ENCODE assay signal across 8 cellular contexts in the genomic region with DNA sequence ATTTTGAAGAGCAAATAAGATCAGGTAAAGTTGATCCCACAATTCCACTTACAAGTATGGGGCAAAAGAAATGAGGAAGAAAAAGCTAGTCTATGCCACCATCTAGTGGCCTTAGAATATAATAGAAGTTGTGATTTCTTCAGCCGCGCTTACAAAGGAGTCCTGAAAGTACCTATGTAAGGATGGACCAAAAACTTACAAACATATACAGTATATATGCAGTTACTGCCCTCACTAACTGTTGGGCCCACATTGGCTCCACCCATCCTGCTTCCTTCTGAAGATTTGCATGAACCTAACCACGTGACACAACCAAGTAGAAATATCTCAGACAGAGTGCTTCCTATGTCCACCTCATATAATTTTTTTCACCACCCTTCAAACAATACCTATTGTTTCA. TPM values are rescaled to one million over a fixed set of nuclear protein-coding genes. Genes with fewer than 3 reads are reported as not detected.
DNase-seq lines count a peak whose midpoint lies in the region; ATAC-seq, FAIRE-seq and TF ChIP-seq lines count a peak whose summit lies in the region.

No MANE protein-coding gene starts in this region.

- FAIRE-seq in G401.6 (lab: Jason Lieb, UNC) = peak; percentile 91

- in situ Hi-C loops in astrocyte of the cerebellum (cut with HindIII; ENCODE audit: low sequenced_read_pairs) = no loop called here

- peak; percentile 81 for DNase-seq in NCI-H510A treated with DMSO at 0.1 percent for 48 hours (lab: John Stamatoyannopoulos, UW)
- peak; percentile 31 for DNase-seq in astrocyte of the cerebellum (ENCODE audit: low read depth)
- no peak for DNase-seq in left lobe of liver (ENCODE audit: low spot score)
- DNase-seq in KG1 (lab: John Stamatoyannopoulos, UW) = no peak
- no peak for DNase-seq in C1 segment of cervical spinal cord (lab: John Stamatoyannopoulos, UW)

- TF ChIP-seq CTCF in astrocyte of the cerebellum (IDR thresholded peaks at IDR 0.05; ENCODE audit: low read depth, low read length, missing control alignments) = peak; percentile 44

- ATAC-seq in GM21390 (IDR thresholded peaks at IDR 0.05; ENCODE audit: unreplicated experiment) (peak; percentile 76), HG03558 (IDR thresholded peaks at IDR 0.05; ENCODE audit: extremely low read depth, unreplicated experiment) (peak; percentile 75), left lobe of liver (peak; percentile 91)

- no peak overlapping the region for H3K4me3 ChIP-seq in astrocyte of the cerebellum (ENCODE audit: low read depth, low read length)

RNA-seq across cellular contexts. Expression of a gene that starts 11.7 kb away (rescaled TPM):
- not detected for total RNA-seq in left lobe of liver

Comparison
In these comparisons a context has a peak if more than half of its experiments do, and no peak if none do; other contexts are left out.
1. DNase-seq: peak in NCI-H510A treated with DMSO at 0.1 percent for 48 hours (single experiment) and astrocyte of the cerebellum (single experiment); none in left lobe of liver (single experiment), KG1 (single experiment) and C1 segment of cervical spinal cord (0 of 14).
2. Peak in every context shown above with its lines, with median percentiles within 50 percentile points of each other: ATAC-seq.